Comparison of ENCODE assay signal across 16 cellular contexts in genomic region chr3:52712291-52713212, GRCh38.
"Had no signal": no experiment of that assay in that cellular context is flagged by ENCODE, and none has a peak within 500 bp of the region (broad histone marks: within the 10 kb centered on the region; RNA-seq: fewer than 3 reads in every experiment).

No MANE protein-coding gene starts in this region.

- ATAC-seq: body of pancreas; naive thymus-derived CD4-positive, alpha-beta T cell; stimulated activated memory B cell treated with anti-CD40 and anti-IgM and Interleukin-4, amounts not matched to agents 10 μg/mL and 1 μg/mL and 100 μg/mL, for 72 hours had no signal

- H3K27me3 Mint-ChIP-seq: activated B cell treated with CpG ODN at 0.5 μM for 24 hours; naive thymus-derived CD4-positive, alpha-beta T cell; stimulated activated memory B cell treated with anti-CD40 and anti-IgM and Interleukin-4, amounts not matched to agents 10 μg/mL and 1 μg/mL and 100 μg/mL, for 72 hours had no signal

- H3K9me3 ChIP-seq: body of pancreas had no signal

- H3K27ac ChIP-seq: body of pancreas, coronary artery had no signal

- H3K27ac Mint-ChIP-seq: activated B cell treated with CpG ODN at 0.5 μM for 24 hours; stimulated activated memory B cell treated with anti-CD40 and anti-IgM and Interleukin-4, amounts not matched to agents 10 μg/mL and 1 μg/mL and 100 μg/mL, for 72 hours; T-helper 2 cell treated with Interferon-gamma antibody and Interleukin-4, amounts not matched to agents 5 μg/mL and 100 μg/mL, for 36 hours had no signal

- DNase-seq: activated B cell treated with CpG ODN at 0.5 μM for 24 hours; activated CD4-positive, alpha-beta T cell treated with anti-CD3 and anti-CD28 coated beads, Interleukin-2, amount 50 U/mL, for 1 hour; activated CD8-positive, alpha-beta memory T cell treated with anti-CD3 and anti-CD28 coated beads for 24 hours; activated naive CD4-positive, alpha-beta T cell treated with anti-CD3 and anti-CD28 coated beads, Interleukin-2, amount 50 U/mL, for 16 hours; activated T-cell treated with anti-CD3 and anti-CD28 coated beads for 4 hours; amygdala; body of pancreas; central memory CD4-positive, alpha-beta T cell; effector CD4-positive, alpha-beta T cell; foreskin fibroblast; naive thymus-derived CD4-positive, alpha-beta T cell; stimulated activated CD4-positive, alpha-beta T cell treated with anti-CD3 and anti-CD28 coated beads, Interleukin-2, amount 100 ng/mL, for 48 hours had no signal

- H3K9me3 Mint-ChIP-seq: activated B cell treated with CpG ODN at 0.5 μM for 24 hours; naive thymus-derived CD4-positive, alpha-beta T cell; stimulated activated memory B cell treated with anti-CD40 and anti-IgM and Interleukin-4, amounts not matched to agents 10 μg/mL and 1 μg/mL and 100 μg/mL, for 72 hours; T-helper 2 cell treated with Interferon-gamma antibody and Interleukin-4, amounts not matched to agents 5 μg/mL and 100 μg/mL, for 36 hours had no signal

- H3K4me3 Mint-ChIP-seq: activated B cell treated with CpG ODN at 0.5 μM for 24 hours; naive thymus-derived CD4-positive, alpha-beta T cell; stimulated activated memory B cell treated with anti-CD40 and anti-IgM and Interleukin-4, amounts not matched to agents 10 μg/mL and 1 μg/mL and 100 μg/mL, for 72 hours; T-helper 2 cell treated with Interferon-gamma antibody and Interleukin-4, amounts not matched to agents 5 μg/mL and 100 μg/mL, for 36 hours had no signal

- H3K27me3 ChIP-seq: body of pancreas had no signal

- H3K4me3 ChIP-seq: body of pancreas, coronary artery, lung had no signal
